1 cellular context compared by ENCODE assay signal in genomic region chr1:26434161-26434752, GRCh38.
TF ChIP-seq lines count a peak whose summit lies in the region.

No MANE protein-coding gene starts in this region.

TF ChIP-seq in K562, 482 proteins besides CTCF, POLR2A, EP300 and RAD21:
- TF ChIP-seq FOXA3 (CRISPR knock-in tag; conservative IDR thresholded peaks at IDR 0.05 in 1 of 2, IDR thresholded peaks at IDR 0.05 in 1 of 2) (no peak), ZBTB11 (CRISPR knock-in tag; IDR thresholded peaks at IDR 0.05) (no peak), HDAC8 (tag; IDR thresholded peaks at IDR 0.05) (no peak), SAP30 (IDR thresholded peaks at IDR 0.05; ENCODE audit: borderline replicate concordance, insufficient read depth, low read depth, low read length, poor library complexity, severe bottlenecking) (no peak), SPI1 (IDR thresholded peaks at IDR 0.05; ENCODE audit: borderline replicate concordance, low read depth, low read length) (peak; percentile 54; the same call in 1 of the 2 replicates), NR1H2 (CRISPR knock-in tag; IDR thresholded peaks at IDR 0.05) (no peak), MTF1 (CRISPR knock-in tag; IDR thresholded peaks at IDR 0.05; ENCODE audit: borderline replicate concordance) (no peak), ZNF146 (CRISPR knock-in tag; IDR thresholded peaks at IDR 0.05; ENCODE audit: unreplicated experiment) (no peak)
